ENCODE assay signal across 10 cellular contexts in genomic region chr2:23745726-23746105, GRCh38.
DNase-seq lines count a peak whose midpoint lies in the region; ATAC-seq, FAIRE-seq and TF ChIP-seq lines count a peak whose summit lies in the region.
"Had no signal": no experiment of that assay in that cellular context is flagged by ENCODE, and none has a peak within 500 bp of the region (broad histone marks: within the 10 kb centered on the region; RNA-seq: fewer than 3 reads in every experiment).

No MANE protein-coding gene starts in this region.

- CTCF ChIA-PET in endothelial cell of umbilical vein (lab: Charles Lee), result no interaction called here

- H3K4me2 ChIP-seq in endothelial cell of umbilical vein (ENCODE audit: insufficient read depth, low read length), result no peak overlapping the region

- POLR2A ChIA-PET in endothelial cell of umbilical vein (lab: Charles Lee), result no interaction called here

- H3K4me3 ChIP-seq in endothelial cell of umbilical vein (replicated peaks in 1 of 3; ENCODE audit: insufficient read depth in 1 of 3, low read depth in 1 of 3, low read length in 3 of 3) (no peak overlapping the region), sigmoid colon (no peak overlapping the region)

- TF ChIP-seq CTCF in endothelial cell of umbilical vein (IDR thresholded peaks at IDR 0.05; ENCODE audit: extremely low read depth in 1 of 2, insufficient read depth in 1 of 2, low read depth in 1 of 2, low read length in 2 of 2) (no peak), sigmoid colon (IDR thresholded peaks at IDR 0.05) (no peak)

- H3K9me3 ChIP-seq in endothelial cell of umbilical vein (replicated peaks; ENCODE audit: control insufficient read depth, insufficient read depth, low read length) (no peaks in the 10 kb centered on the region), sigmoid colon (no peaks in the 10 kb centered on the region)

- H3K27me3 ChIP-seq in endothelial cell of umbilical vein (ENCODE audit: control insufficient read depth in 2 of 2, insufficient read depth in 2 of 2, low read length in 2 of 2), result no peaks in the 10 kb centered on the region
- H3K27me3 ChIP-seq in sigmoid colon, result no peaks in the 10 kb centered on the region

- DNase-seq in endothelial cell of umbilical vein (ENCODE audit: low read depth, low spot score) (peak; percentile 50), sigmoid colon (peak; percentile 72), NCI-H2196 (lab: John Stamatoyannopoulos, UW; ENCODE audit: unreplicated experiment) (no peak), GM19239 (ENCODE audit: insufficient read length, low spot score) (no peak)
- DNase-seq: kidney glomerular epithelial cell, NCI-H187 treated with DMSO at 0.1 percent for 48 hours had no signal

- no peak for FAIRE-seq in endothelial cell of umbilical vein (lab: Jason Lieb, UNC)
- FAIRE-seq in GM19239 (lab: Jason Lieb, UNC), result no peak

- ATAC-seq in GM18870 (IDR thresholded peaks at IDR 0.05; ENCODE audit: unreplicated experiment) (peak; percentile 81), HG03460 (IDR thresholded peaks at IDR 0.05; ENCODE audit: unreplicated experiment) (peak; percentile 84), GM18861 (IDR thresholded peaks at IDR 0.05; ENCODE audit: unreplicated experiment) (no peak), HG02885 (IDR thresholded peaks at IDR 0.05; ENCODE audit: poor library complexity, unreplicated experiment) (no peak)

- TF ChIP-seq POLR2A in endothelial cell of umbilical vein (IDR thresholded peaks at IDR 0.05; ENCODE audit: low read depth, low read length), result no peak
- TF ChIP-seq POLR2A in sigmoid colon (IDR thresholded peaks at IDR 0.05), result no peak

- H3K4me1 ChIP-seq in endothelial cell of umbilical vein (ENCODE audit: control insufficient read depth, extremely low read depth, insufficient read depth, low read length) (no peaks in the 10 kb centered on the region), sigmoid colon (peaks cover 0 to 18% (median 11%) of the 10 kb centered on the region in 4 donors)

- BruUV-seq in endothelial cell of umbilical vein (replicated peaks; lab: Mats Ljungman, UMichigan), result no TSS peak

- peak in 1 of 4 donors; percentile 33 for TF ChIP-seq EP300 in sigmoid colon (IDR thresholded peaks at IDR 0.05)

- intact Hi-C loops in endothelial cell of umbilical vein (cut with micrococcal nuclease), result no loop called here
- intact Hi-C loops in sigmoid colon (cut with DNase I), result no loop called here

- H2AFZ ChIP-seq in endothelial cell of umbilical vein (ENCODE audit: low read depth, low read length), result no peak overlapping the region

- no peaks in the 10 kb centered on the region for H4K20me1 ChIP-seq in endothelial cell of umbilical vein (replicated peaks; ENCODE audit: control insufficient read depth, extremely low read depth, insufficient read depth, low read length)

- H3K9ac ChIP-seq in endothelial cell of umbilical vein (replicated peaks; ENCODE audit: extremely low read depth, insufficient read depth, low read length), result no peak overlapping the region

- no peaks in the 10 kb centered on the region for H3K79me2 ChIP-seq in endothelial cell of umbilical vein (ENCODE audit: control insufficient read depth, insufficient read depth, low read length)

- H3K36me3 ChIP-seq in endothelial cell of umbilical vein (ENCODE audit: control insufficient read depth in 2 of 2, extremely low read depth in 1 of 2, insufficient read depth in 2 of 2, low read length in 2 of 2) (no peaks in the 10 kb centered on the region), sigmoid colon (no peaks in the 10 kb centered on the region)

- no peak overlapping the region for H3K27ac ChIP-seq in endothelial cell of umbilical vein (ENCODE audit: insufficient read depth, low read depth, low read length)
- peak overlapping the region in 1 of 4 donors; percentile 26 for H3K27ac ChIP-seq in sigmoid colon

- dilution Hi-C loops in endothelial cell of umbilical vein (cut with MboI; ENCODE audit: extremely low pct_ligation_motif_present, low sequenced_read_pairs), result no loop called here

- no peaks in the 10 kb centered on the region for H3K9me1 ChIP-seq in endothelial cell of umbilical vein (replicated peaks; ENCODE audit: control insufficient read depth, extremely low read depth, insufficient read depth, low read length)

TF ChIP-seq in endothelial cell of umbilical vein, 7 proteins besides CTCF, POLR2A, EP300 and RAD21:
- TF ChIP-seq FOS (IDR thresholded peaks at IDR 0.05; ENCODE audit: borderline replicate concordance, insufficient read depth, low read length) (no peak), MAX (IDR thresholded peaks at IDR 0.05; ENCODE audit: insufficient read depth, insufficient read length) (no peak), POLR2AphosphoS5 (IDR thresholded peaks at IDR 0.05; ENCODE audit: insufficient read depth, low read depth, low read length) (no peak), EZH2 (IDR thresholded peaks at IDR 0.05; ENCODE audit: borderline replicate concordance, low read depth, low read length, severe bottlenecking) (no peak), GATA2 (IDR thresholded peaks at IDR 0.05; ENCODE audit: insufficient read depth, insufficient read length, low read depth, low read length) (no peak), MYC (IDR thresholded peaks at IDR 0.05; ENCODE audit: low read depth, low read length) (no peak), JUN (IDR thresholded peaks at IDR 0.05; ENCODE audit: borderline replicate concordance, insufficient read depth, insufficient read length, low read depth) (no peak)
TF ChIP-seq in endothelial cell of umbilical vein: peak in this region for 0.

Comparison
In these comparisons a context has a peak if more than half of its experiments do, and no peak if none do; other contexts are left out.
1. ATAC-seq: peak in GM18870 (single experiment) and HG03460 (single experiment); none in GM18861 (single experiment) and HG02885 (single experiment).
2. DNase-seq: peak in endothelial cell of umbilical vein (single experiment) and sigmoid colon (single experiment); none in NCI-H2196 (single experiment) and GM19239 (single experiment).